Comparison of ENCODE assay signal across 19 cellular contexts in the genomic region with DNA sequence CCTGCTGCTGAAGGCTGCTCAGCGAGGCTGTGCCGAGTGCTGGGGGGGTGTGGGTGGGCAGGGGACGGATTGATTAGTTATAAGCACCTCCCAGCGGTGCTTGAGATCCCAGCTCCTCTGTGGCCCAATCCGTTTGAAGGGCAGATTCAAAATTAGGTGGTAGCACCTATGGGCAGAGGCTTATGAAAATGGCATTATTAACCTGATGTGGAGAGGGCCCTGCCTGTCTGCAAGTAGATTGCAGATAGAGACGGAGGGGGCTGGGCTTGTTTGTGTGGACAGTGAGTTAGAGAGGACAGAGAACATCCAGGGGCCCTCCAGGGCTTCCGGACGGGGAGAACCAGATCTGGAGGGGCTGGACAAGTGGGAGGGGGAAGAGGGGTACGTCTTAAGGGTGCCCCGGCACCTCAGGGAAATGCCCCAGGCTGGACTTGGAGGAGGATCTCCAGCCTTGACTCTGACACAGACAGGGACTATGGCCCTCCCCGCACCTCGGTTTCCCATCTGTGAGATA. TPM values are rescaled to one million over a fixed set of nuclear protein-coding genes. Genes with fewer than 3 reads are reported as not detected.
A peak's percentile ranks its signal among the peaks of the same experiment; 100 is the strongest.
DNase-seq lines count a peak whose midpoint lies in the region; ATAC-seq, FAIRE-seq and TF ChIP-seq lines count a peak whose summit lies in the region.
"Had no signal": no experiment of that assay in that cellular context is flagged by ENCODE, and none has a peak within 500 bp of the region (broad histone marks: within the 10 kb centered on the region; RNA-seq: fewer than 3 reads in every experiment).

A gene (minus strand): TSS at position 51 of the 514 bp plus-strand sequence. CDS start 18,934 bp downstream, outside the sequence.

- H3K9ac ChIP-seq in smooth muscle cell (ENCODE audit: low read depth): peak within 1 kb of the TSS; percentile 53

- H3K4me1 ChIP-seq in smooth muscle cell (ENCODE audit: low read depth) (peaks cover 45% of the 10 kb centered on the region), small intestine (ENCODE audit: control insufficient read depth in 2 of 2, insufficient read depth in 1 of 2, low read depth in 1 of 2, low read length in 1 of 2) (no peaks in the 10 kb centered on the region), gastrocnemius medialis (no peaks in the 10 kb centered on the region)

- H3K4me3 ChIP-seq in kidney epithelial cell (ENCODE audit: low read depth, low read length) (peak within 1 kb of the TSS; percentile 12), smooth muscle cell (peak within 1 kb of the TSS; percentile 42), small intestine (ENCODE audit: low read depth in 1 of 2, low read length in 2 of 2) (no peak within 1 kb of the TSS), gastrocnemius medialis (no peak within 1 kb of the TSS)

- H3K4me1 Mint-ChIP-seq in brain: peaks cover 83% of the 10 kb centered on the region
- H3K4me1 Mint-ChIP-seq: activated CD8-positive, alpha-beta memory T cell treated with anti-CD3 and anti-CD28 coated beads, Interleukin-2, amount 10 ng/mL, durations not matched to agents 7 days and 5 days; immature natural killer cell; memory B cell had no signal

- peak within 1 kb of the TSS; percentile 54 for H3K27ac ChIP-seq in smooth muscle cell (ENCODE audit: low read depth)
- H3K27ac ChIP-seq in small intestine (ENCODE audit: low read depth in 1 of 2, low read length in 1 of 2): no peak within 1 kb of the TSS
- H3K27ac ChIP-seq in gastrocnemius medialis: no peak within 1 kb of the TSS

- H3K9me3 ChIP-seq in smooth muscle cell (replicated peaks; ENCODE audit: low read depth) (no peaks in the 10 kb centered on the region), small intestine (ENCODE audit: control insufficient read depth, low read depth) (no peaks in the 10 kb centered on the region), gastrocnemius medialis (no peaks in the 10 kb centered on the region)

- peaks cover 44% of the 10 kb centered on the region for H3K27me3 Mint-ChIP-seq in brain

- H3K27me3 ChIP-seq in kidney epithelial cell (ENCODE audit: control insufficient read depth, insufficient read depth, low read length) (peaks cover 22% of the 10 kb centered on the region), smooth muscle cell (ENCODE audit: low read depth) (no peaks in the 10 kb centered on the region), small intestine (ENCODE audit: control insufficient read depth in 2 of 2, insufficient read depth in 2 of 2, low read length in 2 of 2) (peaks cover 0 to 3% of the 10 kb centered on the region in 2 donors), gastrocnemius medialis (peaks cover 0 to 19% (median 13%) of the 10 kb centered on the region in 3 donors)

- no peak for FAIRE-seq in small intestine (lab: Jason Lieb, UNC)

- 56% methylated on average over 12 of the region's 12 CpGs for WGBS in smooth muscle cell (ENCODE audit: low lambda C conversion rate)
- WGBS in small intestine, 3 donors: 47 to 64% (median 62%) methylated on average over 10 to 12 of the region's 12 CpGs

- peak within 1 kb of the TSS; percentile 83 for H3K4me2 ChIP-seq in smooth muscle cell

- TF ChIP-seq CTCF in brain (conservative IDR thresholded peaks at IDR 0.05) (no peak), kidney epithelial cell (IDR thresholded peaks at IDR 0.05; ENCODE audit: insufficient read depth, low read length, poor library complexity, severe bottlenecking) (no peak), smooth muscle cell (IDR thresholded peaks at IDR 0.05; ENCODE audit: borderline replicate concordance, insufficient read depth, poor library complexity, severe bottlenecking) (no peak), gastrocnemius medialis (IDR thresholded peaks at IDR 0.05 in 4 of 5, conservative IDR thresholded peaks at IDR 0.05 in 1 of 5) (no peak)

- peak within 1 kb of the TSS in 4 of 5 experiments; percentile 45 to 93 (median 84) for H3K27ac Mint-ChIP-seq in brain
- H3K27ac Mint-ChIP-seq: activated CD8-positive, alpha-beta memory T cell treated with anti-CD3 and anti-CD28 coated beads, Interleukin-2, amount 10 ng/mL, durations not matched to agents 7 days and 5 days; immature natural killer cell; memory B cell had no signal

- H3K9me3 Mint-ChIP-seq in brain: peaks cover 0 to 5% (median 0%) of the 10 kb centered on the region in 5 experiments
- H3K9me3 Mint-ChIP-seq: memory B cell had no signal

- TF ChIP-seq POLR2A in gastrocnemius medialis (IDR thresholded peaks at IDR 0.05): no peak

- H4K20me1 ChIP-seq in smooth muscle cell (ENCODE audit: low read depth): no peaks in the 10 kb centered on the region

- H3K79me2 ChIP-seq in smooth muscle cell (ENCODE audit: low read depth): peaks cover 4% of the 10 kb centered on the region

- H3K36me3 Mint-ChIP-seq in brain: no peaks in the 10 kb centered on the region
- H3K36me3 Mint-ChIP-seq: activated CD8-positive, alpha-beta memory T cell treated with anti-CD3 and anti-CD28 coated beads, Interleukin-2, amount 10 ng/mL, durations not matched to agents 7 days and 5 days; immature natural killer cell; memory B cell had no signal

- intact Hi-C loops in cardiac septum (cut with DNase I): no loop called here
- intact Hi-C loops in left ventricle myocardium superior (cut with micrococcal nuclease): no loop called here
- intact Hi-C loops in gastrocnemius medialis (cut with DNase I; ENCODE audit: low total_unique reads): no loop called here

- ATAC-seq in left ventricle myocardium superior (no peak), gastrocnemius medialis (no peak), HG02938 (IDR thresholded peaks at IDR 0.05; ENCODE audit: unreplicated experiment) (no peak)
- ATAC-seq: activated CD4-positive, CD25-positive, alpha-beta regulatory T cell treated with anti-CD3 and anti-CD28 coated beads, Interleukin-2, amount 50 U/mL, for 24 hours; activated CD8-positive, alpha-beta memory T cell treated with anti-CD3 and anti-CD28 coated beads, Interleukin-2, amount 10 ng/mL, durations not matched to agents 7 days and 5 days; Right ventricle myocardium inferior had no signal

- in situ Hi-C loops in gastrocnemius medialis (cut with MboI; ENCODE audit: low sequenced_read_pairs in 4 of 4): no loop called here

- H3K36me3 ChIP-seq in kidney epithelial cell (ENCODE audit: control insufficient read depth, insufficient read depth, low read length): no peaks in the 10 kb centered on the region
- no peaks in the 10 kb centered on the region for H3K36me3 ChIP-seq in smooth muscle cell (ENCODE audit: low read depth)
- no peaks in the 10 kb centered on the region for H3K36me3 ChIP-seq in small intestine (ENCODE audit: control insufficient read depth in 2 of 2, insufficient read depth in 2 of 2, low read length in 2 of 2)
- H3K36me3 ChIP-seq in gastrocnemius medialis: no peaks in the 10 kb centered on the region

- H2AFZ ChIP-seq in smooth muscle cell (ENCODE audit: low read depth): no peak within 1 kb of the TSS

- H3F3A ChIP-seq in smooth muscle cell (ENCODE audit: low read depth): peaks cover 2% of the 10 kb centered on the region

- DNase-seq in cardiac septum (ENCODE audit: low spot score) (peak; percentile 43), left ventricle myocardium superior (no peak), kidney epithelial cell (ENCODE audit: low read depth) (no peak), smooth muscle cell (lab: John Stamatoyannopoulos, UW; ENCODE audit: unreplicated experiment) (no peak), small intestine (no peak), gastrocnemius medialis (no peak)
- DNase-seq: activated CD8-positive, alpha-beta memory T cell treated with anti-CD3 and anti-CD28 coated beads, Interleukin-2, amount 10 ng/mL, durations not matched to agents 7 days and 5 days; immature natural killer cell; IMR-90; MM.1S; NCI-H510A had no signal

- peak within 1 kb of the TSS; percentile 79 to 87 (median 84) for H3K4me3 Mint-ChIP-seq in brain
- H3K4me3 Mint-ChIP-seq: activated CD8-positive, alpha-beta memory T cell treated with anti-CD3 and anti-CD28 coated beads, Interleukin-2, amount 10 ng/mL, durations not matched to agents 7 days and 5 days; immature natural killer cell; memory B cell had no signal

RNA-seq across cellular contexts. Expression of the gene that starts here (rescaled TPM):
- total RNA-seq in cardiac septum (not detected), left ventricle myocardium superior (not detected), kidney epithelial cell (1.1 and 1.2 TPM in 2 replicates), smooth muscle cell (11.8 and 13.9 TPM in 2 replicates), gastrocnemius medialis (not detected)
- polyA plus RNA-seq in brain (ENCODE audit: insufficient read depth, low read depth, low replicate concordance) (0.15 TPM), smooth muscle cell (6.7 and 11.1 TPM in 2 replicates), small intestine (not detected)
- total RNA-seq: activated CD8-positive, alpha-beta memory T cell treated with anti-CD3 and anti-CD28 coated beads, Interleukin-2, amount 10 ng/mL, durations not matched to agents 7 days and 5 days; Daoy; fibroblast of villous mesenchyme; IMR-90; Right ventricle myocardium inferior; T-helper 2 cell treated with Interferon-gamma antibody and Interleukin-4, amounts not matched to agents 100 ng/mL and 5 ng/mL, for 36 hours had no signal
- polyA plus RNA-seq: immature natural killer cell, IMR-90 had no signal

Comparison
In these comparisons a context has a peak if more than half of its experiments do, and no peak if none do; other contexts are left out.
1. Peak in DNase-seq in cardiac septum; RNA of the gene not detected or under 1 TPM.
2. H3K4me3 ChIP-seq: peak in kidney epithelial cell (single experiment) and smooth muscle cell (single experiment); none in small intestine (0 of 2) and gastrocnemius medialis (0 of 4).